In the genomic region with DNA sequence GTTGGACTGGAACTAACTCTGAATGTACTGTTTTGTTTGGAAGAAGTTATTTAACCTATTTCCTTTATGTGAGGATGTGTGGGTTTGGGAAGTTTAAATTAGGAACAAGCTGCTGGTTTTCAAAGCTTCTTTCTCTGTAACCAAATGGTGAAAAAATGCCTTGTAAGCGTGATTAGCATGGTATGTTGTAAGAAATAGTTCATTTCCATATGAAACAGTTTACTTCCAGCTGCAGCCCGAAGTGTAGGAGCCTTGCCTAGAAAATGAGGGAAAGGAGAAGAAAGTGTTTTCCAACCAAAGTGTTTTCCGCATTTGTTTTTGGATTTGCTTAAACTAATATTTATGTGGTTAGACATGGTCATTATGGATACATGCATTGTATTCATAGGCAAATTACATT, we compare ENCODE assay signal across 29 cellular contexts. TPM values are rescaled to one million over a fixed set of nuclear protein-coding genes. Genes with fewer than 3 reads are reported as not detected.
A peak's percentile ranks its signal among the peaks of the same experiment; 100 is the strongest.
DNase-seq lines count a peak whose midpoint lies in the region; ATAC-seq, FAIRE-seq and TF ChIP-seq lines count a peak whose summit lies in the region.
"Had no signal": no experiment of that assay in that cellular context is flagged by ENCODE, and none has a peak within 500 bp of the region (broad histone marks: within the 10 kb centered on the region; RNA-seq: fewer than 3 reads in every experiment).

No MANE protein-coding gene starts in this region.

- POLR2A ChIA-PET in GM10248 (lab: Yijun Ruan, JAX) = no interaction called here

- H3K9me3 ChIP-seq in astrocyte (ENCODE audit: insufficient read depth, low read depth, low read length) (no peaks in the 10 kb centered on the region), WERI-Rb-1 (ENCODE audit: severe bottlenecking) (no peaks in the 10 kb centered on the region), SJCRH30 (replicated peaks) (no peaks in the 10 kb centered on the region)
- H3K9me3 ChIP-seq: BE2C, breast epithelium, Caco-2, psoas muscle, SK-N-SH, thoracic aorta had no signal

- H3K27me3 ChIP-seq in astrocyte (ENCODE audit: insufficient read depth, low read length) (no peaks in the 10 kb centered on the region), WERI-Rb-1 (ENCODE audit: insufficient read depth, low read depth, severe bottlenecking) (no peaks in the 10 kb centered on the region), SJCRH30 (no peaks in the 10 kb centered on the region)
- H3K27me3 ChIP-seq: BE2C, breast epithelium, neural progenitor cell had no signal

- no peak for FAIRE-seq in astrocyte (lab: Jason Lieb, UNC)
- FAIRE-seq: endometrium had no signal

- no peak overlapping the region for H3K4me3 Mint-ChIP-seq in activated naive CD8-positive, alpha-beta T cell treated with anti-CD3 and anti-CD28 coated beads, Interleukin-2, amount 50 U/mL, for 24 hours
- no peak overlapping the region for H3K4me3 Mint-ChIP-seq in activated naive CD8-positive, alpha-beta T cell treated with anti-CD3 and anti-CD28 coated beads for 36 hours
- no peak overlapping the region for H3K4me3 Mint-ChIP-seq in astrocyte (ENCODE audit: unreplicated experiment)
- H3K4me3 Mint-ChIP-seq: activated naive CD8-positive, alpha-beta T cell treated with anti-CD3 and anti-CD28 coated beads, Interleukin-2, amount 10 ng/mL, durations not matched to agents 7 days and 5 days; activated T-helper 17 cell treated with anti-CD3 and anti-CD28 coated beads, Interleukin-2, amount 50 U/mL, for 72 hours; neural progenitor cell; stimulated activated naive B cell treated with anti-CD40 and anti-IgM and Interleukin-4, amounts not matched to agents 10 μg/mL and 1 μg/mL and 100 μg/mL, for 72 hours; T-helper 2 cell treated with Interferon-gamma antibody and Interleukin-4, amounts not matched to agents 5 μg/mL and 100 μg/mL, for 36 hours had no signal

- H3K9ac ChIP-seq in astrocyte (ENCODE audit: low read length) = no peak overlapping the region
- H3K9ac ChIP-seq: neural progenitor cell, SK-N-SH had no signal

- no peak overlapping the region for H3K4me3 ChIP-seq in astrocyte (ENCODE audit: insufficient read depth, low read depth, low read length)
- no peak overlapping the region for H3K4me3 ChIP-seq in WERI-Rb-1 (ENCODE audit: low read depth, low read length)
- no peak overlapping the region for H3K4me3 ChIP-seq in SJCRH30
- H3K4me3 ChIP-seq: breast epithelium, neural progenitor cell, psoas muscle, thoracic aorta had no signal

- TF ChIP-seq CTCF in astrocyte (IDR thresholded peaks at IDR 0.05; ENCODE audit: insufficient read depth, low read depth, low read length) (no peak), GM10248 (IDR thresholded peaks at IDR 0.05; ENCODE audit: control extremely low read depth, extremely low read depth, low read depth, missing control alignments) (no peak), WERI-Rb-1 (IDR thresholded peaks at IDR 0.05; ENCODE audit: low read depth, low read length) (no peak)

- no peaks in the 10 kb centered on the region for H3K9me3 Mint-ChIP-seq in activated naive CD8-positive, alpha-beta T cell treated with anti-CD3 and anti-CD28 coated beads, Interleukin-2, amount 50 U/mL, for 24 hours
- H3K9me3 Mint-ChIP-seq in activated naive CD8-positive, alpha-beta T cell treated with anti-CD3 and anti-CD28 coated beads for 36 hours = no peaks in the 10 kb centered on the region
- H3K9me3 Mint-ChIP-seq in astrocyte (ENCODE audit: unreplicated experiment) = no peaks in the 10 kb centered on the region
- H3K9me3 Mint-ChIP-seq: activated naive CD8-positive, alpha-beta T cell treated with anti-CD3 and anti-CD28 coated beads, Interleukin-2, amount 10 ng/mL, durations not matched to agents 7 days and 5 days; activated T-helper 17 cell treated with anti-CD3 and anti-CD28 coated beads, Interleukin-2, amount 50 U/mL, for 72 hours; neural progenitor cell; stimulated activated naive B cell treated with anti-CD40 and anti-IgM and Interleukin-4, amounts not matched to agents 10 μg/mL and 1 μg/mL and 100 μg/mL, for 72 hours; T-helper 2 cell treated with Interferon-gamma antibody and Interleukin-4, amounts not matched to agents 5 μg/mL and 100 μg/mL, for 36 hours had no signal

- H3K27ac ChIP-seq in astrocyte (ENCODE audit: low read depth, low read length) (peak overlapping the region; percentile 21), WERI-Rb-1 (no peak overlapping the region), SJCRH30 (no peak overlapping the region), substantia nigra (ENCODE audit: low read depth, low read length, poor library complexity, severe bottlenecking) (no peak overlapping the region)
- H3K27ac ChIP-seq: breast epithelium, neural progenitor cell, psoas muscle, thoracic aorta had no signal

- peak overlapping the region; percentile 10 for H3K27ac Mint-ChIP-seq in activated naive CD8-positive, alpha-beta T cell treated with anti-CD3 and anti-CD28 coated beads, Interleukin-2, amount 50 U/mL, for 24 hours
- H3K27ac Mint-ChIP-seq in activated naive CD8-positive, alpha-beta T cell treated with anti-CD3 and anti-CD28 coated beads for 36 hours = no peak overlapping the region
- H3K27ac Mint-ChIP-seq in astrocyte (ENCODE audit: unreplicated experiment) = no peak overlapping the region
- H3K27ac Mint-ChIP-seq: activated naive CD8-positive, alpha-beta T cell treated with anti-CD3 and anti-CD28 coated beads, Interleukin-2, amount 10 ng/mL, durations not matched to agents 7 days and 5 days; activated T-helper 17 cell treated with anti-CD3 and anti-CD28 coated beads, Interleukin-2, amount 50 U/mL, for 72 hours; neural progenitor cell; stimulated activated naive B cell treated with anti-CD40 and anti-IgM and Interleukin-4, amounts not matched to agents 10 μg/mL and 1 μg/mL and 100 μg/mL, for 72 hours; T-helper 2 cell treated with Interferon-gamma antibody and Interleukin-4, amounts not matched to agents 5 μg/mL and 100 μg/mL, for 36 hours had no signal

- CTCF ChIA-PET in GM10248 (lab: Yijun Ruan, JAX) = interaction anchor here (0.8 to 1.7 kb wide), 2 partner anchors 23 to 26 kb away, joined by 3 to 6 read pairs; no protein-coding TSS in a partner anchor

- H3K4me2 ChIP-seq in astrocyte (ENCODE audit: low read length) = no peak overlapping the region
- H3K4me2 ChIP-seq: neural progenitor cell, SK-N-SH had no signal

- H4K20me1 ChIP-seq in astrocyte (ENCODE audit: insufficient read depth, low read length) = no peaks in the 10 kb centered on the region

- peaks cover 38% of the 10 kb centered on the region for H3K36me3 Mint-ChIP-seq in activated naive CD8-positive, alpha-beta T cell treated with anti-CD3 and anti-CD28 coated beads, Interleukin-2, amount 50 U/mL, for 24 hours (ENCODE audit: low read depth)
- peaks cover 32% of the 10 kb centered on the region for H3K36me3 Mint-ChIP-seq in activated naive CD8-positive, alpha-beta T cell treated with anti-CD3 and anti-CD28 coated beads for 36 hours
- H3K36me3 Mint-ChIP-seq in astrocyte (ENCODE audit: low read depth, unreplicated experiment) = peaks cover 11% of the 10 kb centered on the region

- DNase-seq in activated naive CD8-positive, alpha-beta T cell treated with anti-CD3 and anti-CD28 coated beads, Interleukin-2, amount 50 U/mL, for 24 hours = no peak
- DNase-seq in activated naive CD8-positive, alpha-beta T cell treated with anti-CD3 and anti-CD28 coated beads for 36 hours = no peak
- DNase-seq in astrocyte (ENCODE audit: low read depth) = peak; percentile 23
- DNase-seq in fibroblast of peridontal ligament (ENCODE audit: extremely low read depth) = peak; percentile 67
- no peak for DNase-seq in GM10248 (ENCODE audit: extremely low spot score)
- DNase-seq in WERI-Rb-1 = no peak
- no peak for DNase-seq in SJCRH30
- DNase-seq in substantia nigra (lab: John Stamatoyannopoulos, UW) = no peak
- DNase-seq: 8988T; activated CD8-positive, alpha-beta memory T cell treated with anti-CD3 and anti-CD28 coated beads, Interleukin-2, amount 50 U/mL, for 4 hours; activated naive CD8-positive, alpha-beta T cell treated with anti-CD3 and anti-CD28 coated beads, Interleukin-2, amount 10 ng/mL, durations not matched to agents 7 days and 5 days; BE2C; Caco-2; cortex of kidney; GOT3; islet precursor cell; KG1; NCI-H1694 treated with DMSO at 0.1 percent for 48 hours; psoas muscle; RPMI8226; SK-N-SH; stimulated activated CD4-positive, alpha-beta T cell treated with anti-CD3 and anti-CD28 coated beads, Interleukin-2, amount 100 ng/mL, for 48 hours; stimulated activated naive B cell treated with anti-CD40 and anti-IgM and Interleukin-4, amounts not matched to agents 10 μg/mL and 1 μg/mL and 100 μg/mL, for 72 hours had no signal

- H3K36me3 ChIP-seq in astrocyte (ENCODE audit: insufficient read depth, low read length) (peaks cover 16% of the 10 kb centered on the region), WERI-Rb-1 (peaks cover 13% of the 10 kb centered on the region), SJCRH30 (peaks cover 10% of the 10 kb centered on the region; the same call in 1 of the 2 replicates)
- H3K36me3 ChIP-seq: breast epithelium, neural progenitor cell had no signal

- H2AFZ ChIP-seq in astrocyte (ENCODE audit: low read depth, low read length) = no peak overlapping the region
- H2AFZ ChIP-seq: neural progenitor cell had no signal

- peaks cover 2% of the 10 kb centered on the region for H3K79me2 ChIP-seq in astrocyte (ENCODE audit: insufficient read depth, low read length)

- H3K27me3 Mint-ChIP-seq in activated naive CD8-positive, alpha-beta T cell treated with anti-CD3 and anti-CD28 coated beads, Interleukin-2, amount 50 U/mL, for 24 hours = no peaks in the 10 kb centered on the region
- no peaks in the 10 kb centered on the region for H3K27me3 Mint-ChIP-seq in activated naive CD8-positive, alpha-beta T cell treated with anti-CD3 and anti-CD28 coated beads for 36 hours
- H3K27me3 Mint-ChIP-seq in astrocyte (ENCODE audit: low read depth, unreplicated experiment) = no peaks in the 10 kb centered on the region
- H3K27me3 Mint-ChIP-seq: activated naive CD8-positive, alpha-beta T cell treated with anti-CD3 and anti-CD28 coated beads, Interleukin-2, amount 10 ng/mL, durations not matched to agents 7 days and 5 days; activated T-helper 17 cell treated with anti-CD3 and anti-CD28 coated beads, Interleukin-2, amount 50 U/mL, for 72 hours; stimulated activated naive B cell treated with anti-CD40 and anti-IgM and Interleukin-4, amounts not matched to agents 10 μg/mL and 1 μg/mL and 100 μg/mL, for 72 hours had no signal

- H3K4me1 Mint-ChIP-seq in activated naive CD8-positive, alpha-beta T cell treated with anti-CD3 and anti-CD28 coated beads, Interleukin-2, amount 50 U/mL, for 24 hours = peaks cover 5% of the 10 kb centered on the region
- peaks cover 8% of the 10 kb centered on the region for H3K4me1 Mint-ChIP-seq in activated naive CD8-positive, alpha-beta T cell treated with anti-CD3 and anti-CD28 coated beads for 36 hours
- peaks cover 6% of the 10 kb centered on the region for H3K4me1 Mint-ChIP-seq in astrocyte (ENCODE audit: low read depth, unreplicated experiment)
- H3K4me1 Mint-ChIP-seq: activated naive CD8-positive, alpha-beta T cell treated with anti-CD3 and anti-CD28 coated beads, Interleukin-2, amount 10 ng/mL, durations not matched to agents 7 days and 5 days; activated T-helper 17 cell treated with anti-CD3 and anti-CD28 coated beads, Interleukin-2, amount 50 U/mL, for 72 hours; neural progenitor cell; stimulated activated naive B cell treated with anti-CD40 and anti-IgM and Interleukin-4, amounts not matched to agents 10 μg/mL and 1 μg/mL and 100 μg/mL, for 72 hours had no signal

- no peak for ATAC-seq in activated naive CD8-positive, alpha-beta T cell treated with anti-CD3 and anti-CD28 coated beads, Interleukin-2, amount 50 U/mL, for 24 hours
- ATAC-seq: activated T-helper 17 cell treated with anti-CD3 and anti-CD28 coated beads, Interleukin-2, amount 50 U/mL, for 72 hours; psoas muscle; stimulated activated naive B cell treated with anti-CD40 and anti-IgM and Interleukin-4, amounts not matched to agents 10 μg/mL and 1 μg/mL and 100 μg/mL, for 72 hours had no signal

- H3K4me1 ChIP-seq in astrocyte (ENCODE audit: insufficient read depth, low read length) = peaks cover 8% of the 10 kb centered on the region
- H3K4me1 ChIP-seq in SJCRH30 = no peaks in the 10 kb centered on the region
- H3K4me1 ChIP-seq: BE2C, breast epithelium, neural progenitor cell, psoas muscle had no signal

RNA-seq across cellular contexts. Expression of a gene that starts 36.1 kb away (rescaled TPM):
- 10 to 100 TPM; 69.7 to 73.9 TPM for total RNA-seq in activated naive CD8-positive, alpha-beta T cell treated with anti-CD3 and anti-CD28 coated beads for 36 hours
- 53.9 and 61.2 TPM in 2 replicates for total RNA-seq in astrocyte
- total RNA-seq in SJCRH30 (2014; rRNA removed; shearing (Covaris generic)) = 55.6 and 59.8 TPM in 2 replicates

Comparison
In these comparisons a context has a peak if more than half of its experiments do, and no peak if none do; other contexts are left out.
1. DNase-seq: peak in astrocyte (single experiment) and fibroblast of peridontal ligament (single experiment); none in activated naive CD8-positive, alpha-beta T cell treated with anti-CD3 and anti-CD28 coated beads, Interleukin-2, amount 50 U/mL, for 24 hours (single experiment), activated naive CD8-positive, alpha-beta T cell treated with anti-CD3 and anti-CD28 coated beads for 36 hours (single experiment), GM10248 (single experiment), WERI-Rb-1 (single experiment), SJCRH30 (0 of 2) and substantia nigra (0 of 49).